In genomic region chr15:85754993-85755392, GRCh38 we compare ENCODE assay signal across 1 cellular context.
TF ChIP-seq lines count a peak whose summit lies in the region.

No MANE protein-coding gene starts in this region.

TF ChIP-seq in H1, 55 proteins besides CTCF, POLR2A, EP300 and RAD21:
- TF ChIP-seq POLR2AphosphoS5 (IDR thresholded peaks at IDR 0.05; ENCODE audit: low read depth, low read length) (no peak), JUN (IDR thresholded peaks at IDR 0.05; ENCODE audit: low read depth, low read length) (no peak), SP1 (IDR thresholded peaks at IDR 0.05; ENCODE audit: low read depth, low read length) (no peak), TCF12 (IDR thresholded peaks at IDR 0.05; ENCODE audit: low read depth, low read length) (no peak), HDAC6 (IDR thresholded peaks at IDR 0.05; ENCODE audit: low read depth, low read length) (no peak), MAFK (IDR thresholded peaks at IDR 0.05; ENCODE audit: low read depth, low read length) (no peak), KDM4A (IDR thresholded peaks at IDR 0.05; ENCODE audit: low read depth, low read length, severe bottlenecking) (no peak), SUZ12 (IDR thresholded peaks at IDR 0.05; ENCODE audit: low read length) (no peak), MAX (IDR thresholded peaks at IDR 0.05) (no peak), TBP (IDR thresholded peaks at IDR 0.05; ENCODE audit: low read depth, low read length) (no peak), CBX5 (IDR thresholded peaks at IDR 0.05; ENCODE audit: low read depth, low read length) (no peak)
TF ChIP-seq in H1: peak in this region for 0.
